In genomic region chr22:29489127-29489781, GRCh38 we compare ENCODE assay signal across 10 cellular contexts. TPM values are rescaled to one million over a fixed set of nuclear protein-coding genes. Genes with fewer than 3 reads are reported as not detected.
"Had no signal": no experiment of that assay in that cellular context is flagged by ENCODE, and none has a peak within 500 bp of the region (broad histone marks: within the 10 kb centered on the region; RNA-seq: fewer than 3 reads in every experiment).

No MANE protein-coding gene starts in this region.

RNA-seq across cellular contexts. Expression of gene NEFH, which starts 9.2 kb away (rescaled TPM):
- total RNA-seq: PC-3, SJSA1 had no signal

RNA-seq across cellular contexts. Expression of gene RFPL1, which starts 50.9 kb away (rescaled TPM):
- total RNA-seq: activated CD4-positive, alpha-beta T cell treated with anti-CD3 and anti-CD28 coated beads, Interleukin-2, amount 10 ng/mL, durations not matched to agents 24 days and 14 days; activated CD8-positive, alpha-beta memory T cell treated with anti-CD3 and anti-CD28 coated beads, Interleukin-2, amount 10 ng/mL, durations not matched to agents 7 days and 5 days; activated T-helper 1 cell treated with anti-CD3 and anti-CD28 coated beads, Interleukin-12 subunit alpha, Interleukin-12 subunit beta, Interleukin-2, Interleukin-4 antibody, amounts not matched to agents 30 ng/mL and 10 ng/mL and 1 ng/mL, durations not matched to agents 14 hours and 24 hours and 36 hours; aorta; body of pancreas; bronchial epithelial cell; chondrocyte; PC-3; SJSA1; WTC11 had no signal
- polyA plus RNA-seq: aorta had no signal
